1 cellular context compared by ENCODE assay signal in genomic region chr1:87335175-87335992, GRCh38.
TF ChIP-seq lines count a peak whose summit lies in the region.

No MANE protein-coding gene starts in this region.

TF ChIP-seq in HEK293, 187 proteins besides CTCF, POLR2A, EP300 and RAD21 (continued from another document and continues in another):
- TF ChIP-seq ELK4 (IDR thresholded peaks at IDR 0.05; ENCODE audit: borderline replicate concordance, low read depth, low read length) (no peak), ZBTB48 (tag by site-specific recombination; IDR thresholded peaks at IDR 0.05) (no peak), ZNF19 (tag by site-specific recombination; IDR thresholded peaks at IDR 0.05; ENCODE audit: low read depth) (no peak), ZSCAN23 (tag by site-specific recombination; IDR thresholded peaks at IDR 0.05) (no peak), ZNF624 (tag by site-specific recombination; IDR thresholded peaks at IDR 0.05) (no peak), ZNF548 (tag by site-specific recombination; IDR thresholded peaks at IDR 0.05) (no peak), ZIC2 (tag by site-specific recombination; IDR thresholded peaks at IDR 0.05) (peak; percentile 31; the same call in 1 of the 2 replicates), ZNF76 (tag by site-specific recombination; IDR thresholded peaks at IDR 0.05; ENCODE audit: borderline replicate concordance, low read depth) (no peak), ZNF571 (tag by site-specific recombination; IDR thresholded peaks at IDR 0.05) (no peak), ZNF501 (tag by site-specific recombination; IDR thresholded peaks at IDR 0.05) (no peak), ZNF148 (tag by site-specific recombination; IDR thresholded peaks at IDR 0.05; ENCODE audit: borderline replicate concordance) (no peak), ZNF677 (tag by site-specific recombination; IDR thresholded peaks at IDR 0.05) (no peak), ZNF140 (tag by site-specific recombination; IDR thresholded peaks at IDR 0.05) (no peak), ZNF292 (tag by site-specific recombination; IDR thresholded peaks at IDR 0.05; ENCODE audit: borderline replicate concordance, low read depth) (no peak), ZBTB21 (tag by site-specific recombination; IDR thresholded peaks at IDR 0.05) (no peak), GFI1B (tag by site-specific recombination; IDR thresholded peaks at IDR 0.05) (no peak), ZFHX2 (tag by site-specific recombination; conservative IDR thresholded peaks at IDR 0.05) (0 out of 2 replicates have a peak, but pooled peaks have one; percentile 27), ZNF112 (tag by site-specific recombination; IDR thresholded peaks at IDR 0.05) (no peak), PRDM1 (tag by site-specific recombination; IDR thresholded peaks at IDR 0.05) (no peak), ZNF623 (tag by site-specific recombination; IDR thresholded peaks at IDR 0.05) (no peak), ZNF138 (tag by site-specific recombination; IDR thresholded peaks at IDR 0.05; ENCODE audit: borderline replicate concordance) (no peak), SCRT2 (tag by site-specific recombination; IDR thresholded peaks at IDR 0.05) (no peak), ZBTB8A (tag by site-specific recombination; IDR thresholded peaks at IDR 0.05) (peak; percentile 42; the same call in 1 of the 2 replicates), ZFP41 (tag by site-specific recombination; IDR thresholded peaks at IDR 0.05; ENCODE audit: borderline replicate concordance) (no peak), ZNF391 (tag by site-specific recombination; IDR thresholded peaks at IDR 0.05; ENCODE audit: borderline replicate concordance, low read depth) (no peak), ZNF514 (tag by site-specific recombination; IDR thresholded peaks at IDR 0.05) (no peak), ZNF658 (tag by site-specific recombination; IDR thresholded peaks at IDR 0.05) (no peak), ZNF175 (tag by site-specific recombination; IDR thresholded peaks at IDR 0.05) (no peak), KLF7 (tag by site-specific recombination; IDR thresholded peaks at IDR 0.05; ENCODE audit: borderline replicate concordance) (no peak), ZFP37 (tag by site-specific recombination; IDR thresholded peaks at IDR 0.05) (no peak), ZNF660 (tag by site-specific recombination; IDR thresholded peaks at IDR 0.05) (no peak), ZNF768 (tag by site-specific recombination; IDR thresholded peaks at IDR 0.05) (no peak), ZNF629 (tag by site-specific recombination; IDR thresholded peaks at IDR 0.05) (0 out of 2 replicates have a peak, but pooled peaks have one; percentile 13), ZNF169 (tag by site-specific recombination; IDR thresholded peaks at IDR 0.05) (no peak), ZNF394 (tag by site-specific recombination; IDR thresholded peaks at IDR 0.05; ENCODE audit: borderline replicate concordance) (no peak), ZNF560 (tag by site-specific recombination; IDR thresholded peaks at IDR 0.05; ENCODE audit: borderline replicate concordance) (no peak), ZBTB17 (tag by site-specific recombination; IDR thresholded peaks at IDR 0.05) (no peak), ZNF146 (tag by site-specific recombination; IDR thresholded peaks at IDR 0.05) (no peak), ZNF701 (tag by site-specific recombination; IDR thresholded peaks at IDR 0.05) (no peak), ZNF157 (tag by site-specific recombination; IDR thresholded peaks at IDR 0.05) (no peak), BCL11B (tag by site-specific recombination; IDR thresholded peaks at IDR 0.05; ENCODE audit: low read depth) (no peak), GLI2 (tag by site-specific recombination; IDR thresholded peaks at IDR 0.05; ENCODE audit: borderline replicate concordance, low read depth) (no peak), ZNF223 (tag by site-specific recombination; IDR thresholded peaks at IDR 0.05) (no peak), OSR2 (tag by site-specific recombination; IDR thresholded peaks at IDR 0.05) (no peak), ZNF280D (tag by site-specific recombination; IDR thresholded peaks at IDR 0.05) (no peak), GLIS2 (tag by site-specific recombination; IDR thresholded peaks at IDR 0.05) (peak; percentile 21; the same call in 1 of the 2 replicates)
- TF ChIP-seq, protein P1, sequence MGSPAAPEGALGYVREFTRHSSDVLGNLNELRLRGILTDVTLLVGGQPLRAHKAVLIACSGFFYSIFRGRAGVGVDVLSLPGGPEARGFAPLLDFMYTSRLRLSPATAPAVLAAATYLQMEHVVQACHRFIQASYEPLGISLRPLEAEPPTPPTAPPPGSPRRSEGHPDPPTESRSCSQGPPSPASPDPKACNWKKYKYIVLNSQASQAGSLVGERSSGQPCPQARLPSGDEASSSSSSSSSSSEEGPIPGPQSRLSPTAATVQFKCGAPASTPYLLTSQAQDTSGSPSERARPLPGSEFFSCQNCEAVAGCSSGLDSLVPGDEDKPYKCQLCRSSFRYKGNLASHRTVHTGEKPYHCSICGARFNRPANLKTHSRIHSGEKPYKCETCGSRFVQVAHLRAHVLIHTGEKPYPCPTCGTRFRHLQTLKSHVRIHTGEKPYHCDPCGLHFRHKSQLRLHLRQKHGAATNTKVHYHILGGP (tag by site-specific recombination; IDR thresholded peaks at IDR 0.05): no peak
- TF ChIP-seq, protein P2, sequence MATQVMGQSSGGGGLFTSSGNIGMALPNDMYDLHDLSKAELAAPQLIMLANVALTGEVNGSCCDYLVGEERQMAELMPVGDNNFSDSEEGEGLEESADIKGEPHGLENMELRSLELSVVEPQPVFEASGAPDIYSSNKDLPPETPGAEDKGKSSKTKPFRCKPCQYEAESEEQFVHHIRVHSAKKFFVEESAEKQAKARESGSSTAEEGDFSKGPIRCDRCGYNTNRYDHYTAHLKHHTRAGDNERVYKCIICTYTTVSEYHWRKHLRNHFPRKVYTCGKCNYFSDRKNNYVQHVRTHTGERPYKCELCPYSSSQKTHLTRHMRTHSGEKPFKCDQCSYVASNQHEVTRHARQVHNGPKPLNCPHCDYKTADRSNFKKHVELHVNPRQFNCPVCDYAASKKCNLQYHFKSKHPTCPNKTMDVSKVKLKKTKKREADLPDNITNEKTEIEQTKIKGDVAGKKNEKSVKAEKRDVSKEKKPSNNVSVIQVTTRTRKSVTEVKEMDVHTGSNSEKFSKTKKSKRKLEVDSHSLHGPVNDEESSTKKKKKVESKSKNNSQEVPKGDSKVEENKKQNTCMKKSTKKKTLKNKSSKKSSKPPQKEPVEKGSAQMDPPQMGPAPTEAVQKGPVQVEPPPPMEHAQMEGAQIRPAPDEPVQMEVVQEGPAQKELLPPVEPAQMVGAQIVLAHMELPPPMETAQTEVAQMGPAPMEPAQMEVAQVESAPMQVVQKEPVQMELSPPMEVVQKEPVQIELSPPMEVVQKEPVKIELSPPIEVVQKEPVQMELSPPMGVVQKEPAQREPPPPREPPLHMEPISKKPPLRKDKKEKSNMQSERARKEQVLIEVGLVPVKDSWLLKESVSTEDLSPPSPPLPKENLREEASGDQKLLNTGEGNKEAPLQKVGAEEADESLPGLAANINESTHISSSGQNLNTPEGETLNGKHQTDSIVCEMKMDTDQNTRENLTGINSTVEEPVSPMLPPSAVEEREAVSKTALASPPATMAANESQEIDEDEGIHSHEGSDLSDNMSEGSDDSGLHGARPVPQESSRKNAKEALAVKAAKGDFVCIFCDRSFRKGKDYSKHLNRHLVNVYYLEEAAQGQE (tag by site-specific recombination; IDR thresholded peaks at IDR 0.05): no peak
- TF ChIP-seq, protein P3, sequence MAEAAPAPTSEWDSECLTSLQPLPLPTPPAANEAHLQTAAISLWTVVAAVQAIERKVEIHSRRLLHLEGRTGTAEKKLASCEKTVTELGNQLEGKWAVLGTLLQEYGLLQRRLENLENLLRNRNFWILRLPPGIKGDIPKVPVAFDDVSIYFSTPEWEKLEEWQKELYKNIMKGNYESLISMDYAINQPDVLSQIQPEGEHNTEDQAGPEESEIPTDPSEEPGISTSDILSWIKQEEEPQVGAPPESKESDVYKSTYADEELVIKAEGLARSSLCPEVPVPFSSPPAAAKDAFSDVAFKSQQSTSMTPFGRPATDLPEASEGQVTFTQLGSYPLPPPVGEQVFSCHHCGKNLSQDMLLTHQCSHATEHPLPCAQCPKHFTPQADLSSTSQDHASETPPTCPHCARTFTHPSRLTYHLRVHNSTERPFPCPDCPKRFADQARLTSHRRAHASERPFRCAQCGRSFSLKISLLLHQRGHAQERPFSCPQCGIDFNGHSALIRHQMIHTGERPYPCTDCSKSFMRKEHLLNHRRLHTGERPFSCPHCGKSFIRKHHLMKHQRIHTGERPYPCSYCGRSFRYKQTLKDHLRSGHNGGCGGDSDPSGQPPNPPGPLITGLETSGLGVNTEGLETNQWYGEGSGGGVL (tag by site-specific recombination; IDR thresholded peaks at IDR 0.05): 0 out of 2 replicates have a peak, but pooled peaks have one; percentile 11
- TF ChIP-seq, protein P4, sequence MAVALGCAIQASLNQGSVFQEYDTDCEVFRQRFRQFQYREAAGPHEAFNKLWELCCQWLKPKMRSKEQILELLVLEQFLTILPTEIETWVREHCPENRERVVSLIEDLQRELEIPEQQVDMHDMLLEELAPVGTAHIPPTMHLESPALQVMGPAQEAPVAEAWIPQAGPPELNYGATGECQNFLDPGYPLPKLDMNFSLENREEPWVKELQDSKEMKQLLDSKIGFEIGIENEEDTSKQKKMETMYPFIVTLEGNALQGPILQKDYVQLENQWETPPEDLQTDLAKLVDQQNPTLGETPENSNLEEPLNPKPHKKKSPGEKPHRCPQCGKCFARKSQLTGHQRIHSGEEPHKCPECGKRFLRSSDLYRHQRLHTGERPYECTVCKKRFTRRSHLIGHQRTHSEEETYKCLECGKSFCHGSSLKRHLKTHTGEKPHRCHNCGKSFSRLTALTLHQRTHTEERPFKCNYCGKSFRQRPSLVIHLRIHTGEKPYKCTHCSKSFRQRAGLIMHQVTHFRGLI (tag by site-specific recombination; IDR thresholded peaks at IDR 0.05): no peak
- TF ChIP-seq, protein P5, sequence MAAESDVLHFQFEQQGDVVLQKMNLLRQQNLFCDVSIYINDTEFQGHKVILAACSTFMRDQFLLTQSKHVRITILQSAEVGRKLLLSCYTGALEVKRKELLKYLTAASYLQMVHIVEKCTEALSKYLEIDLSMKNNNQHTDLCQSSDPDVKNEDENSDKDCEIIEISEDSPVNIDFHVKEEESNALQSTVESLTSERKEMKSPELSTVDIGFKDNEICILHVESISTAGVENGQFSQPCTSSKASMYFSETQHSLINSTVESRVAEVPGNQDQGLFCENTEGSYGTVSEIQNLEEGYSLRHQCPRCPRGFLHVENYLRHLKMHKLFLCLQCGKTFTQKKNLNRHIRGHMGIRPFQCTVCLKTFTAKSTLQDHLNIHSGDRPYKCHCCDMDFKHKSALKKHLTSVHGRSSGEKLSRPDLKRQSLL (tag by site-specific recombination; IDR thresholded peaks at IDR 0.05): no peak
- TF ChIP-seq, protein P6, sequence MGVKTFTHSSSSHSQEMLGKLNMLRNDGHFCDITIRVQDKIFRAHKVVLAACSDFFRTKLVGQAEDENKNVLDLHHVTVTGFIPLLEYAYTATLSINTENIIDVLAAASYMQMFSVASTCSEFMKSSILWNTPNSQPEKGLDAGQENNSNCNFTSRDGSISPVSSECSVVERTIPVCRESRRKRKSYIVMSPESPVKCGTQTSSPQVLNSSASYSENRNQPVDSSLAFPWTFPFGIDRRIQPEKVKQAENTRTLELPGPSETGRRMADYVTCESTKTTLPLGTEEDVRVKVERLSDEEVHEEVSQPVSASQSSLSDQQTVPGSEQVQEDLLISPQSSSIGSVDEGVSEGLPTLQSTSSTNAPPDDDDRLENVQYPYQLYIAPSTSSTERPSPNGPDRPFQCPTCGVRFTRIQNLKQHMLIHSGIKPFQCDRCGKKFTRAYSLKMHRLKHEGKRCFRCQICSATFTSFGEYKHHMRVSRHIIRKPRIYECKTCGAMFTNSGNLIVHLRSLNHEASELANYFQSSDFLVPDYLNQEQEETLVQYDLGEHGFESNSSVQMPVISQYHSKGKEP (tag by site-specific recombination; IDR thresholded peaks at IDR 0.05): no peak
